ENCODE assay signal across 1 cellular context in genomic region chr12:112125250-112125999, GRCh38.
A peak's percentile ranks its signal among the peaks of the same experiment; 100 is the strongest.
TF ChIP-seq lines count a peak whose summit lies in the region.

Gene TRAFD1 (plus strand): TSS chr12:112125560. CDS start chr12:112130523, 4,963 bp downstream.

TF ChIP-seq in HepG2, 621 proteins besides CTCF, POLR2A, EP300 and RAD21 (continued from another document and continues in another):
- TF ChIP-seq ZBTB43 (CRISPR knock-in tag; conservative IDR thresholded peaks at IDR 0.05) (no peak; the same call in none of the 2 replicates), XBP1 (CRISPR knock-in tag; IDR thresholded peaks at IDR 0.05) (no peak), HOXD1 (CRISPR knock-in tag; IDR thresholded peaks at IDR 0.05) (peak; percentile 65; the same call in 1 of the 2 replicates), YY1 (IDR thresholded peaks at IDR 0.05; ENCODE audit: insufficient read depth, insufficient replicate concordance, low read depth, low read length) (no peak), ZNF512 (CRISPR knock-in tag; IDR thresholded peaks at IDR 0.05) (no peak), ZNF850 (CRISPR knock-in tag; conservative IDR thresholded peaks at IDR 0.05) (no peak), THAP8 (CRISPR knock-in tag; IDR thresholded peaks at IDR 0.05; ENCODE audit: borderline replicate concordance) (0 out of 2 replicates have a peak, but pooled peaks have one; percentile 23), TFDP1 (CRISPR knock-in tag; IDR thresholded peaks at IDR 0.05; ENCODE audit: borderline replicate concordance) (no peak), ZBTB25 (CRISPR knock-in tag; IDR thresholded peaks at IDR 0.05) (no peak), ATF2 (CRISPR knock-in tag; IDR thresholded peaks at IDR 0.05) (no peak), PBX2 (CRISPR knock-in tag; IDR thresholded peaks at IDR 0.05) (peak; percentile 96), SNAPC5 (CRISPR knock-in tag; IDR thresholded peaks at IDR 0.05; ENCODE audit: borderline replicate concordance) (no peak), ELF3 (CRISPR knock-in tag; IDR thresholded peaks at IDR 0.05) (no peak), PHB2 (IDR thresholded peaks at IDR 0.05; ENCODE audit: partially characterized antibody) (no peak), ZNF275 (CRISPR knock-in tag; IDR thresholded peaks at IDR 0.05; ENCODE audit: borderline replicate concordance) (no peak), ZBTB20 (CRISPR knock-in tag; IDR thresholded peaks at IDR 0.05; ENCODE audit: borderline replicate concordance, low read depth) (no peak), ZC3H4 (CRISPR knock-in tag; IDR thresholded peaks at IDR 0.05; ENCODE audit: borderline replicate concordance) (no peak), ZKSCAN1 (IDR thresholded peaks at IDR 0.05; ENCODE audit: low read length) (0 out of 2 replicates have a peak, but pooled peaks have one; percentile 53), TFAP4 (IDR thresholded peaks at IDR 0.05; ENCODE audit: borderline replicate concordance, low read depth) (peak; percentile 62; the same call in 1 of the 2 replicates), HIC2 (CRISPR knock-in tag; IDR thresholded peaks at IDR 0.05; ENCODE audit: low read depth) (no peak), KAT8 (CRISPR knock-in tag; IDR thresholded peaks at IDR 0.05) (peak; percentile 86), PHF5A (CRISPR knock-in tag; IDR thresholded peaks at IDR 0.05; ENCODE audit: low read depth, unreplicated experiment) (no peak), CEBPG (CRISPR knock-in tag; IDR thresholded peaks at IDR 0.05) (no peak), ZBTB14 (CRISPR knock-in tag; IDR thresholded peaks at IDR 0.05) (no peak), ZNF281 (CRISPR knock-in tag; IDR thresholded peaks at IDR 0.05; ENCODE audit: borderline replicate concordance) (no peak), ZNF296 (CRISPR knock-in tag; conservative IDR thresholded peaks at IDR 0.05) (no peak), MIXL1 (CRISPR knock-in tag; IDR thresholded peaks at IDR 0.05) (no peak), FOXP1 (IDR thresholded peaks at IDR 0.05) (no peak), FOXP1 (CRISPR knock-in tag; IDR thresholded peaks at IDR 0.05) (no peak), PRDM4 (CRISPR knock-in tag; IDR thresholded peaks at IDR 0.05; ENCODE audit: borderline replicate concordance) (no peak), NFATC3 (CRISPR knock-in tag; IDR thresholded peaks at IDR 0.05) (no peak), KDM5A (IDR thresholded peaks at IDR 0.05; ENCODE audit: borderline replicate concordance, low read length) (no peak; the same call in 1 of the 2 replicates), CCDC6 (CRISPR knock-in tag; IDR thresholded peaks at IDR 0.05) (no peak; the same call in 1 of the 2 replicates), FIP1L1 (IDR thresholded peaks at IDR 0.05; ENCODE audit: borderline replicate concordance, insufficient read depth, low read depth, low read length) (no peak), ZNF672 (CRISPR knock-in tag; IDR thresholded peaks at IDR 0.05) (no peak)
